27 cellular contexts compared by ENCODE assay signal in the genomic region with DNA sequence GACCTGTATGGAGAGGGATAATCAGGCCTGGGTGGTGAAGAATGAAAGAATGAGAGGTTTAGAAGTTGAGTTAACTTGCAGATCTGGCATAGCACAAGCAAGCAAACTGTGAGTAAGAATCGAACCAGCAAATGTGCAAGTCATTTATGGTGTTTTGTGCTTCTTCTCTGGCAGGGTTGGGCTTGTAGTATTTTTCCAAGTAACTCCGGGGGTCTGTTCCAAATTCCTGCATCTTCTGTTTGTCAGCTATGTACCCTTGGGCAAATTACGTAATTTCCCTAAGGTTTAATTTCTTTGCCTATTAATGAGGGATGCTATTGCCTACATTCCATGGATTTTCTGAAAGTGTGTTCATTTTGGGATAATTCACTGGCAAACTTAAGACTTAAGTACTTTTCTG.
"Had no signal": no experiment of that assay in that cellular context is flagged by ENCODE, and none has a peak within 500 bp of the region (broad histone marks: within the 10 kb centered on the region; RNA-seq: fewer than 3 reads in every experiment).

No MANE protein-coding gene starts in this region.

- H3K27me3 ChIP-seq: adrenal gland, body of pancreas, breast epithelium had no signal

- H3K9me3 ChIP-seq: adrenal gland, body of pancreas, breast epithelium had no signal

- H3K4me2 ChIP-seq: PC-9 had no signal

- H3K36me3 ChIP-seq: adrenal gland, breast epithelium had no signal

- ATAC-seq: activated CD4-positive, alpha-beta T cell treated with anti-CD3 and anti-CD28 coated beads for 36 hours; activated CD8-positive, alpha-beta T cell treated with anti-CD3 and anti-CD28 coated beads, Interleukin-2, amount 10 ng/mL, durations not matched to agents 7 days and 5 days; activated naive CD4-positive, alpha-beta T cell treated with anti-CD3 and anti-CD28 coated beads, Interleukin-2, amount 50 U/mL, for 72 hours; activated T-cell treated with anti-CD3 and anti-CD28 coated beads, Interleukin-2, amount 50 U/mL, for 4 hours; body of pancreas had no signal

- H3K4me3 ChIP-seq: adrenal gland, body of pancreas, breast epithelium, PC-9 had no signal

- H3K27ac ChIP-seq: adrenal gland, body of pancreas, breast epithelium, PC-9, RWPE1 had no signal

- H3K4me1 ChIP-seq: adrenal gland, body of pancreas, breast epithelium had no signal

- DNase-seq: activated CD4-positive, alpha-beta T cell treated with anti-CD3 and anti-CD28 coated beads for 36 hours; activated CD4-positive, alpha-beta T cell treated with anti-CD3 and anti-CD28 coated beads, Interleukin-2, amount 10 ng/mL, durations not matched to agents 7 days and 5 days; activated CD4-positive, alpha-beta T cell treated with anti-CD3 and anti-CD28 coated beads, Interleukin-2, amount 50 U/mL, for 48 hours; activated CD8-positive, alpha-beta T cell treated with anti-CD3 and anti-CD28 coated beads, Interleukin-2, amount 10 ng/mL, durations not matched to agents 7 days and 5 days; activated gamma-delta T cell treated with Interleukin-2 at 50 U/mL for 16 hours; activated naive CD4-positive, alpha-beta T cell treated with anti-CD3 and anti-CD28 coated beads for 36 hours; activated T-cell treated with anti-CD3 and anti-CD28 coated beads for 4 hours; activated T-cell treated with anti-CD3 and anti-CD28 coated beads, Interleukin-2, amount 50 U/mL, for 4 hours; adrenal gland; body of pancreas; central memory CD4-positive, alpha-beta T cell; MM.1S; MV-4-11; NCI-H1092; NCI-H1436 treated with DMSO at 0.1 percent for 48 hours; NCI-H1694 treated with DMSO at 0.1 percent for 48 hours; NCI-H2029; NCI-H345; NCI-H524 treated with DMSO at 0.1 percent for 48 hours; NCI-H748 treated with DMSO at 0.1 percent for 48 hours; NK-92 treated with Interleukin-12 subunit alpha and Interleukin-12 subunit beta, amount 100 ng/mL, for 24 hours; PC-9; Right ventricle myocardium superior; T1000 had no signal

- H2AFZ ChIP-seq: PC-9 had no signal
